Comparison of ENCODE assay signal across 28 cellular contexts in the genomic region with DNA sequence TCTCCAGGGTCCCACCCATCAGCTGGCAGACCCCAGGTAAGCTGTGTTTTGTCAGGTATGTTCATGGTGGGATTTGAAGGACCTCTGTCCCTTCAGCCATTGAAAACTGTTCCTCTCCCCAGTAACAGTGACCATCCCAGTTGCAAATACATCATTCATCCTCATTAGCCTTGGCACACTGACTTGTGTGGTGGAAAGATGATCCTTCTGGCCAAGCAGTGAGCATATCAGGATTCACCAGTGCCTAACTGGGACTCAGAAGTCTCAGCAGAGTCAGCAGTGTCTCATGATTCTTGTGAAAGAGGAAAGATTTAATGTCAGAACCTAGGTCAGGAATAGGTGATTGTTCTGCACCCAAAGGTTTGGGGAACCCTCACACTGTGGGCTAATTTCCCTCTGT.
A peak's percentile ranks its signal among the peaks of the same experiment; 100 is the strongest.
DNase-seq lines count a peak whose midpoint lies in the region; ATAC-seq and TF ChIP-seq lines count a peak whose summit lies in the region.
"Had no signal": no experiment of that assay in that cellular context is flagged by ENCODE, and none has a peak within 500 bp of the region (broad histone marks: within the 10 kb centered on the region; RNA-seq: fewer than 3 reads in every experiment).

No MANE protein-coding gene starts in this region.

- no peaks in the 10 kb centered on the region for H3K27me3 ChIP-seq in Panc1 (ENCODE audit: control insufficient read depth, insufficient read depth, low read length)
- H3K27me3 ChIP-seq in gastrocnemius medialis = no peaks in the 10 kb centered on the region
- H3K27me3 ChIP-seq: SJCRH30 had no signal

- in situ Hi-C loops in Panc1 (cut with HindIII; ENCODE audit: low pct_unique_long_range_greater_than_20kb, low sequenced_read_pairs) (no loop called here), gastrocnemius medialis (cut with MboI; ENCODE audit: low sequenced_read_pairs in 4 of 4) (no loop called here)

- peak overlapping the region; percentile 4; the same call in 1 of the 2 replicates for H3K27ac ChIP-seq in Panc1 (ENCODE audit: low read length)
- peak overlapping the region; percentile 85 to 93 (median 90) for H3K27ac ChIP-seq in gastrocnemius medialis
- H3K27ac ChIP-seq: C4-2B, HL-60, SJCRH30 had no signal

- H3K4me1 ChIP-seq in Panc1 (ENCODE audit: control insufficient read depth, insufficient read depth, low read length) (peaks cover 7% of the 10 kb centered on the region), gastrocnemius medialis (peaks cover 72 to 76% of the 10 kb centered on the region in 2 donors)
- H3K4me1 ChIP-seq: Caco-2, HAP-1 had no signal

- DNase-seq in Panc1 (ENCODE audit: low read depth, low spot score) (no peak), fibroblast of gingiva (ENCODE audit: low read depth) (peak; percentile 46), gastrocnemius medialis (peak; percentile 74 to 75), NCI-H1092 (lab: John Stamatoyannopoulos, UW) (no peak), NCI-H446 (lab: John Stamatoyannopoulos, UW) (no peak)
- DNase-seq: Caco-2; CD8-positive, alpha-beta T cell; DMS79 treated with DMSO at 0.1 percent for 48 hours; GF-D8; HFFc6; Karpas-422; NCI-H1092 treated with DMSO at 0.1 percent for 48 hours; NCI-H1436; NCI-H187 treated with DMSO at 0.1 percent for 48 hours; NCI-H446 treated with DMSO at 0.1 percent for 48 hours; NCI-H526; NCI-H82; NK-92 treated with Interleukin-12 subunit alpha and Interleukin-12 subunit beta, amount 100 ng/mL, for 24 hours; PC-3; SJCRH30 had no signal

- no peak for TF ChIP-seq POLR2A in gastrocnemius medialis (IDR thresholded peaks at IDR 0.05)

- CTCF ChIA-PET in Panc1 (lab: Charles Lee) = no interaction called here

- H3K9me3 ChIP-seq in Panc1 (ENCODE audit: control insufficient read depth, insufficient read depth, low read depth, low read length) = no peaks in the 10 kb centered on the region
- H3K9me3 ChIP-seq in gastrocnemius medialis = no peaks in the 10 kb centered on the region
- H3K9me3 ChIP-seq: Caco-2, HAP-1, SJCRH30 had no signal

- H3K4me3 ChIP-seq in Panc1 (ENCODE audit: low read depth in 2 of 2, low read length in 2 of 2) = no peak overlapping the region
- H3K4me3 ChIP-seq in gastrocnemius medialis = no peak overlapping the region
- H3K4me3 ChIP-seq: GM23338, HAP-1, SJCRH30 had no signal

- ATAC-seq in Panc1 (no peak), gastrocnemius medialis (peak; percentile 88 to 93), GM18867 (IDR thresholded peaks at IDR 0.05; ENCODE audit: unreplicated experiment) (no peak), HG02973 (IDR thresholded peaks at IDR 0.05; ENCODE audit: unreplicated experiment) (no peak)
- ATAC-seq: CD8-positive, alpha-beta T cell; GM23338; PC-3; Right ventricle myocardium inferior; SK-N-SH treated with all-trans-retinoic acid at 6 μM for 48 hours had no signal

- intact Hi-C loops in Panc1 (cut with micrococcal nuclease; ENCODE audit: unreplicated experiment) = no loop called here
- intact Hi-C loops in gastrocnemius medialis (cut with DNase I; ENCODE audit: low total_unique reads) = loop anchor here (10.0 kb wide), 2 partner anchors 428 to 592 kb away; no protein-coding TSS in a partner anchor

- POLR2A ChIA-PET in Panc1 (lab: Charles Lee) = no interaction called here

- TF ChIP-seq CTCF in Panc1 (IDR thresholded peaks at IDR 0.05) (no peak), gastrocnemius medialis (IDR thresholded peaks at IDR 0.05 in 4 of 5, conservative IDR thresholded peaks at IDR 0.05 in 1 of 5) (no peak)

- BruUV-seq in Panc1 (replicated peaks; lab: Mats Ljungman, UMichigan) = no TSS peak

- H3K36me3 ChIP-seq in Panc1 (ENCODE audit: control insufficient read depth, insufficient read depth, low read length) (no peaks in the 10 kb centered on the region), gastrocnemius medialis (no peaks in the 10 kb centered on the region)
- H3K36me3 ChIP-seq: HAP-1, SJCRH30 had no signal

Comparison
In these comparisons a context has a peak if more than half of its experiments do, and no peak if none do; other contexts are left out.
1. ATAC-seq: peak in gastrocnemius medialis (2 of 2); none in Panc1 (single experiment), GM18867 (single experiment) and HG02973 (single experiment).
2. DNase-seq: peak in fibroblast of gingiva (single experiment) and gastrocnemius medialis (2 of 2); none in Panc1 (single experiment), NCI-H1092 (single experiment) and NCI-H446 (0 of 2).